ENCODE assay signal across 9 cellular contexts in the genomic region with DNA sequence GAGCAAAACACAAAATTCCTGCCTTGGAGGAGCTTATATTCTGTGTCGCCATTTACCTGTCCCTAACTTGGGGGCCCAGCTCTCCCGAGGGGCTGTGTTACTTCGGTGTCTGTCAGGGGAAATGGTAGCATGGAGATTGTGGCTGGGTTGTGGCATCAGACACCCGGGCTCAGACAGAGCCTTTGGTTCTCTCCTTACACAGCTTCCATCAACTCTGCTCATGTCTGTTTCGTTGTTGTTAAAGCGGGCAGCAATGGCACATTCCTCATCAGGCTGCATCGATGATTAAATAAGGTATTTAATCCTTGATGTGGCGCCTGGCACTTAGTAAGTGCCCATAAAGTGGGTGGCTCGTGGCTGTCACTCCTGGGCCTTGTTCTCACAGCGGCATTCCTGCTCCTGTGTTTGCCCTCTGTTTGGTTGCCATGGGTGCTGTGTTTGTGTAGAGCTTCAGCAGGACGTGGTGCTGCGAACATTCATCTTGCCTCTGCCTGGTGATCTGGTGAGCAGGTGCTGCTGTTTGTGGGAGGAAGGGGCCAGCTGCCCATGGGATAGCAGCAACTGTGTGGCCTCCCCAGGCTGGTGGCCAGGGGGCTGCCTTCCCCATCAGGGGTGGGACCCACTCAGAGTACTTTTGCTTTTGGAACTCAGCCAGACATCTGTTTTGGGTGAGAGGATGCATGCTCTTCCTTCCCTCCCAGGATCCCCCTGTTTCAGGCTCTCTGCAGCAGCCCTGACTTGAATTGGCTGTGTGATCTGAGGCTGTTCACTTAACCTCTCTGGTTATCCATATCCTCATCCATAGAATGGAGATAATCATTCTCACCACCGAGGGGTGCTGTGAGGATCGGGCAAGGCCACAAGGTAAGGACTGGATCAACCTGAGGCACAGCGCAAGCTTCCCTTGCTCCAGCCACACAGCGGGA.
DNase-seq lines count a peak whose midpoint lies in the region; ATAC-seq, FAIRE-seq and TF ChIP-seq lines count a peak whose summit lies in the region.
"Had no signal": no experiment of that assay in that cellular context is flagged by ENCODE, and none has a peak within 500 bp of the region (broad histone marks: within the 10 kb centered on the region; RNA-seq: fewer than 3 reads in every experiment).

No MANE protein-coding gene starts in this region.

- no peak for ATAC-seq in HG02884 (IDR thresholded peaks at IDR 0.05; ENCODE audit: unreplicated experiment)
- ATAC-seq in HG03469 (IDR thresholded peaks at IDR 0.05; ENCODE audit: unreplicated experiment): no peak

- FAIRE-seq in urothelium cell line (lab: Jason Lieb, UNC): peak; percentile 87

- peak; percentile 7 for DNase-seq in NCI-H187 treated with DMSO at 0.1 percent for 48 hours (lab: John Stamatoyannopoulos, UW)
- no peak for DNase-seq in NCI-H187 (lab: John Stamatoyannopoulos, UW)
- DNase-seq in amniotic epithelial cell (ENCODE audit: low read depth): peak; percentile 58
- peak; percentile 81 for DNase-seq in kidney tubule cell (ENCODE audit: low spot score)
- peak; percentile 32 for DNase-seq in urothelium cell line (ENCODE audit: low spot score)
- DNase-seq in GM20000 (ENCODE audit: low spot score): no peak
- DNase-seq: activated naive CD8-positive, alpha-beta T cell treated with anti-CD3 and anti-CD28 coated beads for 36 hours had no signal

- TF ChIP-seq CTCF in GM20000 (IDR thresholded peaks at IDR 0.05; ENCODE audit: extremely low read depth, missing control alignments): no peak

Comparison
In these comparisons a context has a peak if more than half of its experiments do, and no peak if none do; other contexts are left out.
1. DNase-seq: peak in NCI-H187 treated with DMSO at 0.1 percent for 48 hours (single experiment), amniotic epithelial cell (single experiment), kidney tubule cell (single experiment) and urothelium cell line (single experiment); none in NCI-H187 (0 of 2) and GM20000 (single experiment).